1 cellular context compared by ENCODE assay signal in genomic region chr9:38012767-38013450, GRCh38.
TF ChIP-seq lines count a peak whose summit lies in the region.

No MANE protein-coding gene starts in this region.

TF ChIP-seq in GM23338, 12 proteins besides CTCF, POLR2A, EP300 and RAD21 (continued from another document):
- TF ChIP-seq ETS1 (IDR thresholded peaks at IDR 0.05) (no peak), ZNF114 (CRISPR knock-in tag; IDR thresholded peaks at IDR 0.05) (no peak), JUNB (IDR thresholded peaks at IDR 0.05; ENCODE audit: unreplicated experiment) (no peak), NANOG (IDR thresholded peaks at IDR 0.05; ENCODE audit: borderline replicate concordance) (no peak)
